In the genomic region with DNA sequence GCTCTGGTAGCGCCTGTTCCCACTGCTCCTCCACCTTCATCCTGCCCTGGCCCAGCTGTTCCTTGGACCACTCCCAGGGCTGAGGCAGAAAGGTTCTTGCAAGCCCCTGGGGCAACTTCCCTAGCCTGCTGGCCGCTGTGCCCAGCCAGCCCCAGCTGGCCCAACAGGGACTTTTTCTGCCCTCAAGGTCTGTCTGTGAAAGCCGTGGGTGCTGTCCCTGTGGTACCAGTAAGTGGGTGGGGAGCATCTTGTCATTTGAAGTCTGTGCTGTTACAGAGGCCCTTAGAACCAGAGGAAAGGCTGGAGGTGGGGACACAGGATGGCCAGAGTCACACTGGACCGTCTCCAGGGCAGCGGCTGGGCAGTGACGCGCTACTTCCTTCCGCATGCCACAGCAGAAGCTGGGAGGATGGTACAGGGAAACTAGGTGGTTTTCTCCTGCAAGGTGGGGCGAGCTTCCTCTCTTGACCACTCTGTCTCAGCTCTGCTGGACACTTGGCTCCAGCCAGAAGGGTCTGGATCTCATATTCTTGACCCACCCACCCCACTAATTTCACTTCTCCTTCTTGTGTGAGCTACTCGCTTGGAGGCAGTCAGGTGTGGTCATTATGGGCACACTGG, we compare ENCODE assay signal across 11 cellular contexts.
DNase-seq lines count a peak whose midpoint lies in the region; ATAC-seq and TF ChIP-seq lines count a peak whose summit lies in the region.
"Had no signal": no experiment of that assay in that cellular context is flagged by ENCODE, and none has a peak within 500 bp of the region (broad histone marks: within the 10 kb centered on the region; RNA-seq: fewer than 3 reads in every experiment).

No MANE protein-coding gene starts in this region.

- DNase-seq in dermis microvascular lymphatic vessel endothelial cell (ENCODE audit: low read depth in 2 of 2), result peak; percentile 69 to 75
- no peak for DNase-seq in memory B cell (ENCODE audit: low spot score in 2 of 2)
- DNase-seq in tibial artery, result peak; percentile 61 to 75
- DNase-seq in activated gamma-delta T cell (lab: John Stamatoyannopoulos, UW), result no peak
- DNase-seq in NK-92 (lab: John Stamatoyannopoulos, UW; ENCODE audit: unreplicated experiment), result no peak
- no peak for DNase-seq in central memory CD4-positive, alpha-beta T cell
- DNase-seq: DND-41, KBM-7 had no signal

- H3K27ac Mint-ChIP-seq in memory B cell, result peak overlapping the region; percentile 88

- H3K27me3 Mint-ChIP-seq in memory B cell, result no peaks in the 10 kb centered on the region

- H3K4me1 ChIP-seq in tibial artery, result peaks cover 0 to 3% (median 0%) of the 10 kb centered on the region in 4 donors

- H3K9me3 Mint-ChIP-seq in memory B cell, result no peaks in the 10 kb centered on the region

- H3K9me3 ChIP-seq in tibial artery, result no peaks in the 10 kb centered on the region

- H3K36me3 Mint-ChIP-seq in memory B cell, result peaks cover 29% of the 10 kb centered on the region

- ATAC-seq in HG02938 (IDR thresholded peaks at IDR 0.05; ENCODE audit: unreplicated experiment), result peak; percentile 41
- no peak for ATAC-seq in memory B cell (ENCODE audit: low read depth)
- ATAC-seq in GM18498 (IDR thresholded peaks at IDR 0.05; ENCODE audit: unreplicated experiment), result no peak

- peaks cover 48% of the 10 kb centered on the region for H3K4me1 Mint-ChIP-seq in memory B cell

- peaks cover 0 to 18% of the 10 kb centered on the region in 2 donors for H3K27me3 ChIP-seq in tibial artery
- H3K27me3 ChIP-seq: cardiac muscle cell had no signal

- peak overlapping the region in 1 of 2 donors; percentile 35 for H3K27ac ChIP-seq in tibial artery
- H3K27ac ChIP-seq: cardiac muscle cell had no signal

- peak overlapping the region; percentile 52 for H3K4me3 Mint-ChIP-seq in memory B cell

- no peak overlapping the region for H3K4me3 ChIP-seq in tibial artery
- H3K4me3 ChIP-seq: cardiac muscle cell had no signal

- TF ChIP-seq CTCF in tibial artery (IDR thresholded peaks at IDR 0.05), result no peak

- H3K36me3 ChIP-seq in tibial artery, result no peaks in the 10 kb centered on the region
- H3K36me3 ChIP-seq: cardiac muscle cell had no signal

- intact Hi-C loops in tibial artery (cut with DNase I; ENCODE audit: low total_unique reads), result no loop called here

Comparison
In these comparisons a context has a peak if more than half of its experiments do, and no peak if none do; other contexts are left out.
1. DNase-seq: peak in dermis microvascular lymphatic vessel endothelial cell (2 of 2) and tibial artery (2 of 2); none in memory B cell (0 of 2), activated gamma-delta T cell (single experiment), NK-92 (single experiment) and central memory CD4-positive, alpha-beta T cell (single experiment).